In genomic region chr7:16084875-16085274, GRCh38 we compare ENCODE assay signal across 20 cellular contexts.
"Had no signal": no experiment of that assay in that cellular context is flagged by ENCODE, and none has a peak within 500 bp of the region (broad histone marks: within the 10 kb centered on the region; RNA-seq: fewer than 3 reads in every experiment).

No MANE protein-coding gene starts in this region.

- H3K27ac Mint-ChIP-seq: immature natural killer cell, natural killer cell had no signal

- H3K36me3 Mint-ChIP-seq: immature natural killer cell, natural killer cell had no signal

- H3K4me3 ChIP-seq: coronary artery, esophagus squamous epithelium, gastroesophageal sphincter, left lung, lung, spleen, stomach, thoracic aorta, transverse colon had no signal

- H3K4me1 ChIP-seq: gastroesophageal sphincter, left lung, spleen, stomach had no signal

- H3K4me3 Mint-ChIP-seq: immature natural killer cell, natural killer cell, neural crest cell had no signal

- H3K9me3 ChIP-seq: esophagus squamous epithelium, gastroesophageal sphincter, left lung, spleen, stomach, thoracic aorta, transverse colon had no signal

- DNase-seq: effector CD8-positive, alpha-beta T cell; esophagus squamous epithelium; foreskin fibroblast; glutamatergic neuron; immature natural killer cell; left lung; natural killer cell; posterior cingulate gyrus; spleen; stimulated activated CD4-positive, alpha-beta T cell treated with anti-CD3 and anti-CD28 coated beads, Interleukin-2, amount 100 ng/mL, for 24 hours; stimulated activated naive CD4-positive, alpha-beta T cell; stomach; substantia nigra; transverse colon had no signal

- H3K27ac ChIP-seq: coronary artery, esophagus squamous epithelium, gastroesophageal sphincter, left lung, spleen, stomach, thoracic aorta, transverse colon had no signal

- H3K36me3 ChIP-seq: esophagus squamous epithelium, gastroesophageal sphincter, left lung, spleen, stomach, thoracic aorta, transverse colon had no signal

- ATAC-seq: gastroesophageal sphincter, left lung, natural killer cell, sciatic nerve had no signal

- H3K9me3 Mint-ChIP-seq: immature natural killer cell had no signal

- H3K27me3 ChIP-seq: esophagus squamous epithelium, gastroesophageal sphincter, left lung, spleen, stomach, transverse colon had no signal
